In the genomic region with DNA sequence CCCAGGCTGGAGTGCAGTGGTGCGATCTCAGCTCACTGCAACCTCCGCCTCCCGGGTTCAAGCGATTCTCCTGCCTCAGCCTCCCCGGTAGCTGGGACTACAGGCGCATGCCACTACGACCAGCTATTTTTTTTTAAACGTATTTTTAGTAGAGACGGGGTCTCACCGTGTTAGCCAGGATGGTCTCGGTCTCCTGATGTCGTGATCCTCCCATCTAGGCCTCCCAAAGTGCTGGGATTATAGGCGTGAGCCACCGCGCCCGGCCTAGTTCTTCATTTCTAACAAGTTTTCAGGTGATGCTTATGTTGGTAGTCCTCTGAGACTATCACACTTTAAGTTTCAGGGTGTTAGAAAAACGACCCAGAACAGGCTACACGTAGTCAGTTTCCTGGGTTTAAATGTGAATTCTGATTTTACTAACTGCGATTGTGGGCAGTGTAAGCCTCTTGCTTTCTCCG, we compare ENCODE assay signal across 1 cellular context.
A peak's percentile ranks its signal among the peaks of the same experiment; 100 is the strongest.
TF ChIP-seq lines count a peak whose summit lies in the region.

No MANE protein-coding gene starts in this region.

TF ChIP-seq in A549, 52 proteins besides CTCF, POLR2A, EP300 and RAD21:
- peak; percentile 67; the same call in 1 of the 2 replicates for TF ChIP-seq CHD4 (IDR thresholded peaks at IDR 0.05; ENCODE audit: borderline replicate concordance)
